ENCODE assay signal across 25 cellular contexts in the genomic region with DNA sequence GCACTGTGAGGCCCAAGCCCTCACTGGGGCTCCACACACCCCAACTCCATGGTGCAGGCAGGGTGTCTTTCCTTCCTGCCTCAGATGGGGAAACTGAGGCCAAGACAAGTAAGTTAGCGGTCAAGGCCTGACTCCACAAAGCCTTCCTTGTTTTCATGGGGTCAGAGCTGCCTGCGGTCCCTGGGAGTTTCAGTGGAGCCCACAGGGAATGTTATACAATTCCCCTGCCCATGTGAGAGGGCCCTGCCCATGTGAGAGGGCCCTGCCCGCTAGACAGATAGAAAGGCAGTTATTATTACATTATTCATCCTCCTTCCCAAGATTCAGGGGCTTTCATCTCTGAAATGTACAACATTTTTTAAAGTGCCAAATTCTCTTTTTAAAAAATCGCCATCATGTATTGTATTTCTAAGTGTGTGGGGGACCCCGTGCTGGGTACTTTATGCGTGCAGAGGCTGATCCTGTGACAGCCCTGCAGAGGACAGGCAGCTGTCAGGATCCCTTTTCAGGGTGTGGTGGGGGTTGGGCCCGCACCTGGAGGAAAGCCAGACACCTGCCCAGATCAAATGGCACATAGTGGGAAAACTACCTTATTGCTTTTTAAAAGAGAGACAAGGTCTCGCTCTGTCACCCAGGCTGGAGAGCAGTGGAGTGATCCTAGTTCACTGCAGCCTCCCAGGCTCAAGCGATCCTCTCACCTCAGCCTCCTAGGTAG. TPM values are rescaled to one million over a fixed set of nuclear protein-coding genes. Genes with fewer than 3 reads are reported as not detected.
DNase-seq lines count a peak whose midpoint lies in the region; TF ChIP-seq lines count a peak whose summit lies in the region.
"Had no signal": no experiment of that assay in that cellular context is flagged by ENCODE, and none has a peak within 500 bp of the region (broad histone marks: within the 10 kb centered on the region; RNA-seq: fewer than 3 reads in every experiment).

No MANE protein-coding gene starts in this region.

- H3K9me3 ChIP-seq in SJCRH30 (replicated peaks): no peaks in the 10 kb centered on the region
- H3K9me3 ChIP-seq in mammary epithelial cell (replicated peaks; ENCODE audit: insufficient read depth, low read length): no peaks in the 10 kb centered on the region
- H3K9me3 ChIP-seq: HAP-1, heart right ventricle, psoas muscle, SJSA1, tibial artery had no signal

- no peaks in the 10 kb centered on the region for H4K20me1 ChIP-seq in mammary epithelial cell (ENCODE audit: insufficient read depth, low read length)

- WGBS in mammary epithelial cell (ENCODE audit: low coverage, missing lambda C conversion rate): 98% methylated on average over 9 of the region's 9 CpGs

- in situ Hi-C loops in mammary epithelial cell (cut with MboI; ENCODE audit: low sequenced_read_pairs in 2 of 2): no loop called here

- H3K4me3 ChIP-seq in SJCRH30 (no peak overlapping the region), mammary epithelial cell (replicated peaks in 1 of 3; ENCODE audit: insufficient read depth in 1 of 3, low read depth in 2 of 3, low read length in 3 of 3) (no peak overlapping the region)
- H3K4me3 ChIP-seq: HAP-1, heart right ventricle, psoas muscle, SJSA1, skin epidermis, tibial artery had no signal

- H3K4me1 ChIP-seq in SJCRH30: no peaks in the 10 kb centered on the region
- peaks cover 3% of the 10 kb centered on the region for H3K4me1 ChIP-seq in mammary epithelial cell (ENCODE audit: insufficient read depth, low read length)
- H3K4me1 ChIP-seq: HAP-1, heart right ventricle, psoas muscle, SJSA1, tibial artery had no signal

- dilution Hi-C loops in mammary epithelial cell (cut with HindIII; ENCODE audit: low sequenced_read_pairs): no loop called here

- H3K36me3 ChIP-seq in SJCRH30 (no peaks in the 10 kb centered on the region), mammary epithelial cell (ENCODE audit: insufficient read depth, low read length) (no peaks in the 10 kb centered on the region)
- H3K36me3 ChIP-seq: brain microvascular endothelial cell, HAP-1, heart right ventricle, SJSA1, tibial artery had no signal

- CTCF ChIA-PET in mammary epithelial cell (lab: Charles Lee; ENCODE audit: low non-redundant PET): no interaction called here

- H3K79me2 ChIP-seq in mammary epithelial cell (ENCODE audit: insufficient read depth, low read length): no peaks in the 10 kb centered on the region

- no TSS peak for BruUV-seq in mammary epithelial cell (replicated peaks; lab: Mats Ljungman, UMichigan)

- H3K9ac ChIP-seq in mammary epithelial cell (ENCODE audit: insufficient read depth, low read length): no peak overlapping the region
- H3K9ac ChIP-seq: KMS-11 had no signal

- no peak overlapping the region for H2AFZ ChIP-seq in mammary epithelial cell (ENCODE audit: low read depth, low read length)

- no peak overlapping the region for H3K4me2 ChIP-seq in mammary epithelial cell (ENCODE audit: insufficient read depth, low read depth, low read length)
- H3K4me2 ChIP-seq: KMS-11 had no signal

- H3K27ac ChIP-seq in SJCRH30: no peak overlapping the region
- no peak overlapping the region for H3K27ac ChIP-seq in mammary epithelial cell (ENCODE audit: insufficient read depth, low read depth, low read length)
- H3K27ac ChIP-seq: brain microvascular endothelial cell, heart right ventricle, KMS-11, psoas muscle, SJSA1, skin epidermis, tibial artery had no signal

- H3K27me3 ChIP-seq in SJCRH30: no peaks in the 10 kb centered on the region
- H3K27me3 ChIP-seq in mammary epithelial cell (ENCODE audit: insufficient read depth, low read length): no peaks in the 10 kb centered on the region
- H3K27me3 ChIP-seq: brain microvascular endothelial cell, heart right ventricle, tibial artery had no signal

- DNase-seq in COLO668 (lab: John Stamatoyannopoulos, UW; ENCODE audit: unreplicated experiment) (peak; percentile 87), NCI-H146 treated with DMSO at 0.1 percent for 48 hours (lab: John Stamatoyannopoulos, UW; ENCODE audit: unreplicated experiment) (peak; percentile 57), NCI-H345 treated with DMSO at 0.1 percent for 48 hours (lab: John Stamatoyannopoulos, UW; ENCODE audit: unreplicated experiment) (peak; percentile 83), epidermal melanocyte (ENCODE audit: insufficient read length, low spot score) (peak; percentile 82), SJCRH30 (no peak), iPS-NIHi7 (ENCODE audit: extremely low spot score) (no peak), mammary epithelial cell (no peak), NCI-H526 treated with DMSO at 0.1 percent for 48 hours (lab: John Stamatoyannopoulos, UW) (no peak)
- DNase-seq: activated CD4-positive, alpha-beta T cell treated with anti-CD3 and anti-CD28 coated beads for 4 hours; activated CD8-positive, alpha-beta memory T cell treated with anti-CD3 and anti-CD28 coated beads, Interleukin-2, amount 50 U/mL, for 4 hours; brain microvascular endothelial cell; CD8-positive, alpha-beta memory T cell; cortex of kidney; heart right ventricle; immature natural killer cell; MV-4-11; NCI-H524 treated with DMSO at 0.1 percent for 48 hours; PC-3; psoas muscle; stimulated activated CD4-positive, alpha-beta T cell treated with anti-CD3 and anti-CD28 coated beads, Interleukin-2, amount 100 ng/mL, for 24 hours had no signal

- intact Hi-C loops in mammary epithelial cell (cut with micrococcal nuclease): no loop called here

- TF ChIP-seq CTCF in mammary epithelial cell (conservative IDR thresholded peaks at IDR 0.05 in 1 of 2, IDR thresholded peaks at IDR 0.05 in 1 of 2; ENCODE audit: extremely low read depth in 1 of 2, insufficient read depth in 1 of 2, low read depth in 1 of 2, low read length in 2 of 2): no peak

RNA-seq across cellular contexts. Expression of a gene that starts 23.4 kb away (rescaled TPM):
- 0.04 TPM in 1 of 2 replicates, not detected in the other for total RNA-seq in SJCRH30 (2014; rRNA removed; shearing (Covaris generic))
- total RNA-seq in mammary epithelial cell: 1 to 10 TPM in 1 of 2 donors, under 1 TPM in 1; 0.21 to 1.5 TPM
- polyA plus RNA-seq in mammary epithelial cell: 0.18 TPM
- polyA minus RNA-seq in mammary epithelial cell: not detected
- total RNA-seq: SJSA1 had no signal
- polyA plus RNA-seq: immature natural killer cell had no signal

Comparison
In these comparisons a context has a peak if more than half of its experiments do, and no peak if none do; other contexts are left out.
1. DNase-seq: peak in COLO668 (single experiment), NCI-H146 treated with DMSO at 0.1 percent for 48 hours (single experiment), NCI-H345 treated with DMSO at 0.1 percent for 48 hours (single experiment) and epidermal melanocyte (single experiment); none in SJCRH30 (0 of 2), iPS-NIHi7 (single experiment), mammary epithelial cell (single experiment) and NCI-H526 treated with DMSO at 0.1 percent for 48 hours (single experiment).